In genomic region chr12:114512351-114512750, GRCh38 we compare ENCODE assay signal across 20 cellular contexts.
DNase-seq lines count a peak whose midpoint lies in the region; ATAC-seq, FAIRE-seq and TF ChIP-seq lines count a peak whose summit lies in the region.
"Had no signal": no experiment of that assay in that cellular context is flagged by ENCODE, and none has a peak within 500 bp of the region (broad histone marks: within the 10 kb centered on the region; RNA-seq: fewer than 3 reads in every experiment).

No MANE protein-coding gene starts in this region.

- H3K4me3 ChIP-seq in H7 (ENCODE audit: insufficient read depth, low read depth, low read length) = no peak overlapping the region
- H3K4me3 ChIP-seq in OCI-LY7 (ENCODE audit: low read depth, low read length, poor library complexity, severe bottlenecking) = no peak overlapping the region
- H3K4me3 ChIP-seq in MG63 = no peak overlapping the region
- no peak overlapping the region for H3K4me3 ChIP-seq in body of pancreas
- H3K4me3 ChIP-seq: A549 had no signal

- FAIRE-seq in frontal cortex (lab: Jason Lieb, UNC) = no peak
- FAIRE-seq: A549 had no signal

- H4K20me1 ChIP-seq in OCI-LY7 (ENCODE audit: insufficient read depth, low read length) = no peaks in the 10 kb centered on the region

- no peak overlapping the region for H3K4me2 ChIP-seq in OCI-LY7 (ENCODE audit: low read length)
- H3K4me2 ChIP-seq: A549, SK-N-SH had no signal

- WGBS in body of pancreas, 2 donors = 49 to 59% methylated on average over 3 of the region's 3 CpGs

- H3K27ac ChIP-seq in 22Rv1 = no peak overlapping the region
- H3K27ac ChIP-seq in OCI-LY7 (ENCODE audit: low read depth, low read length, poor library complexity, severe bottlenecking) = no peak overlapping the region
- no peak overlapping the region for H3K27ac ChIP-seq in body of pancreas
- H3K27ac ChIP-seq: A549 had no signal

- TF ChIP-seq POLR2A in body of pancreas (IDR thresholded peaks at IDR 0.05) = no peak

- ATAC-seq in left lobe of liver (peak; percentile 29), body of pancreas (no peak)
- ATAC-seq: A549; CD8-positive, alpha-beta T cell had no signal

- no peaks in the 10 kb centered on the region for H3K4me1 ChIP-seq in OCI-LY7 (ENCODE audit: insufficient read depth, low read length, poor library complexity, severe bottlenecking)
- no peaks in the 10 kb centered on the region for H3K4me1 ChIP-seq in body of pancreas
- H3K4me1 ChIP-seq: A549 had no signal

- POLR2A ChIA-PET in OCI-LY7 (lab: Charles Lee) = no interaction called here

- CTCF ChIA-PET in OCI-LY7 (lab: Charles Lee; ENCODE audit: unreplicated experiment) = no interaction called here

- H3K9me3 ChIP-seq in OCI-LY7 (ENCODE audit: low read length) (no peaks in the 10 kb centered on the region), MG63 (peaks cover 7% of the 10 kb centered on the region), body of pancreas (no peaks in the 10 kb centered on the region)
- H3K9me3 ChIP-seq: A549, SK-N-SH had no signal

- H2AFZ ChIP-seq in OCI-LY7 (ENCODE audit: low read length) = no peak overlapping the region

- TF ChIP-seq CTCF in 22Rv1 (IDR thresholded peaks at IDR 0.05) (peak; percentile 17; the same call in 1 of the 2 replicates), OCI-LY7 (conservative IDR thresholded peaks at IDR 0.05; ENCODE audit: low read length) (0 out of 2 replicates have a peak, but pooled peaks have one; percentile 20), GM10266 (IDR thresholded peaks at IDR 0.05; ENCODE audit: control insufficient read depth, insufficient read depth, low read depth, missing control alignments) (no peak), body of pancreas (IDR thresholded peaks at IDR 0.05) (no peak)

- no peaks in the 10 kb centered on the region; the same call in 1 of the 2 replicates for H3K27me3 ChIP-seq in H7 (ENCODE audit: control insufficient read depth, insufficient read depth, low read length)
- peaks cover 5% of the 10 kb centered on the region; the same call in 1 of the 2 replicates for H3K27me3 ChIP-seq in MG63
- H3K27me3 ChIP-seq in body of pancreas = no peaks in the 10 kb centered on the region

- H3K36me3 ChIP-seq in H7 (replicated peaks; ENCODE audit: control insufficient read depth, insufficient read depth, low read length) = no peaks in the 10 kb centered on the region
- no peaks in the 10 kb centered on the region for H3K36me3 ChIP-seq in OCI-LY7 (ENCODE audit: insufficient read depth, low read length)
- H3K36me3 ChIP-seq in MG63 = no peaks in the 10 kb centered on the region
- H3K36me3 ChIP-seq in body of pancreas (replicated peaks in 1 of 2; ENCODE audit: insufficient read depth in 1 of 2, low read depth in 2 of 2) = no peaks in the 10 kb centered on the region

- H3K79me2 ChIP-seq in OCI-LY7 (ENCODE audit: insufficient read depth, low read depth, low read length) = no peaks in the 10 kb centered on the region

- intact Hi-C loops in OCI-LY7 (cut with micrococcal nuclease; ENCODE audit: unreplicated experiment) = no loop called here
- intact Hi-C loops in body of pancreas (cut with DNase I) = no loop called here

- no peaks in the 10 kb centered on the region for H3K9me2 ChIP-seq in OCI-LY7 (ENCODE audit: insufficient read depth, low read length)
- H3K9me2 ChIP-seq: SK-N-SH had no signal

- no TSS peak for BruUV-seq in OCI-LY7 (replicated peaks; lab: Mats Ljungman, UMichigan)

- peak; percentile 21 for DNase-seq in H7
- no peak for DNase-seq in OCI-LY7 (ENCODE audit: low spot score)
- no peak for DNase-seq in left lobe of liver (ENCODE audit: low spot score)
- no peak for DNase-seq in GM10266 (ENCODE audit: extremely low spot score)
- no peak for DNase-seq in MG63
- DNase-seq in body of pancreas = no peak
- no peak for DNase-seq in frontal cortex (ENCODE audit: low spot score in 2 of 2)
- DNase-seq: Calu3; CD8-positive, alpha-beta T cell; DMS53; EL; MV-4-11; NCI-H1417 treated with DMSO at 0.1 percent for 48 hours; NCI-H187 treated with DMSO at 0.1 percent for 48 hours; NCI-H2171; NCI-H526; Right ventricle myocardium superior; SK-N-SH had no signal

Comparison
In these comparisons a context has a peak if more than half of its experiments do, and no peak if none do; other contexts are left out.
1. CTCF ChIP-seq: peak in 22Rv1 (single experiment) and OCI-LY7 (single experiment); none in GM10266 (single experiment) and body of pancreas (0 of 7).